ENCODE assay signal across 1 cellular context in the genomic region with DNA sequence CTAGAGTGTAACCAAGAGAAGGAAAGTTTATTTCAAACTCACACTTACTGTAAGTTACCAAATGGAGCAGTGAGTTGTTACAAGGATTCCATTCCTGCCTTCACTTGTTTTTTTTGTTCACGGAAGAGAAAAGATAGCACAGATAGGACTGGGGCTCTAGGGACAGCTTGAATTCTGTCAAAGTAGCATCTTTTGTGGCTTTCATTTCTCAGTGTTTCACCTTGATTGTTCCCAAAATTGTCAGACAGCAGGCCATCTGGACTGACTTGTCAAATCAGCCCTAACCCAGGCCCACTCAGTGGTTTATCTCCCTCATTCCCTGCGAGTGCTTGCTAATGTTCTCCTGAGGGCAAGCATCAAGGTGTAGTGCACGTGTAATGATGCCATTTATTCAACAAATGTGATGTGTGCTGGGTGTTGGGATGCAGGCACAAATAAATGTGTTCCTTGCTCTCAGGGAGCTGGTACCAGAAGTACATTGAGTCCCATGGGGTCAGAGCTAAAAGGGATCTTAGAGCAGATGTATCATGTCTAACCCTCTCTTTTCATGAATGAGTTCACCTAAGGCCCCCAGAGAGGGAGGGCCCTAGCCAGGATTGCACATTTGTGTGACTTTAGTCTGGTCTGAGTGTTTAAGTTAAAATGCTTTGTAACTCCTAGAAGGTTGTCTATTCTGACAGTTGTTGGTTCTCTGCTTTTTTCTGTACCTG.
TF ChIP-seq lines count a peak whose summit lies in the region.

No MANE protein-coding gene starts in this region.

TF ChIP-seq in GM12878, 131 proteins besides CTCF, POLR2A, EP300 and RAD21:
- TF ChIP-seq YBX1 (IDR thresholded peaks at IDR 0.05), result no peak
- TF ChIP-seq RUNX3 (IDR thresholded peaks at IDR 0.05; ENCODE audit: low read length), result peak; percentile 16; the same call in 1 of the 2 replicates
